ENCODE assay signal across 9 cellular contexts in the genomic region with DNA sequence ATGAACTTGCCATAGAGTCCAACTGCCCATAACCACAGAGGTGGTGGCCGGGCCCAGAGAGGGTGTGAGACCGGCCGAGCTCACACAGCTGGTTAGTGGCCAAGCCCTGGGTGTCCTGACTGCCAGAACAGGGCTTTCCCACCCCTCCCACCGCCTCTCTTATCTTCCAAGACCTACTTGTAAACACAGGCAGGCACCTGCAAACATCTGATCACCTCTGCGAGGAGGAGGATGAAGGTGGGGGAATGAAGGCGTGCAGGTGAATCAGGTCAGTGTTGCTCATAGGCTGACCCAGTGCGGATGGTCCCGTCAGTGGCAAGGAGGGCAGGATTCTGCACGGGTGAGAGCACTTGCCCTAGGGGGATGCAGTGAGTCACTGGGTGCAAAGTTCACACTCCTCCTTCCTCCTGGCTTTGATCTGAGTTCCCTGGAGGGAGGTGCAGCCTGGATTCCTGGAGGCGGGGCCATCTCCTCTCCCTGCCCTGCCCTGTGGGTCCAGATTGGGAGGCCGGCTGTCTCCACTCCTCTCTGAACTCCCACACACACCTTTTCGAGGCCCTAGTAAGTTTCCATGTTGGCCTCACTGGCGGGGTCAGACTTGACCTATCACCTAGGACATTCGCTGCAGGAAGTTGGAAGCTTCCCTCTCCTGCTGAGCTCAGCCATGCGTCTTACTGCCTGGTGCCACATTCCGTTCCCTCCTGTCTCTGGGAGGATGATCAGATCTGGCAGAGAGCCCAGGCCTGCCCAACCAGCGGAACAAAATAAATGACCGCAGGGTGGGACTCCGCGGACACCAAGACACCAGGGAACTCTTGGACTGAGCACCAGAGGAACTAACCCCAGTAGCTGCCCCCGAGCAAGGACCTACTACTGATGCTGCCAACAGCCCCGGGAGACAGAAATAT. TPM values are rescaled to one million over a fixed set of nuclear protein-coding genes. Genes with fewer than 3 reads are reported as not detected.
DNase-seq lines count a peak whose midpoint lies in the region; ATAC-seq and TF ChIP-seq lines count a peak whose summit lies in the region.
"Had no signal": no experiment of that assay in that cellular context is flagged by ENCODE, and none has a peak within 500 bp of the region (broad histone marks: within the 10 kb centered on the region; RNA-seq: fewer than 3 reads in every experiment).

No MANE protein-coding gene starts in this region.

- no peak overlapping the region for H3K4me3 Mint-ChIP-seq in stimulated activated naive B cell treated with anti-CD40 and anti-IgM and Interleukin-4, amounts not matched to agents 10 μg/mL and 1 μg/mL and 100 μg/mL, for 72 hours

- DNase-seq in HFF-Myc (ENCODE audit: extremely low read depth, low read depth) (peak; percentile 52), SW 1271 (lab: John Stamatoyannopoulos, UW) (peak; percentile 80 to 93), left ventricle myocardium superior (peak; percentile 33), NCI-H187 (lab: John Stamatoyannopoulos, UW) (no peak), mesenteric fat pad (ENCODE audit: low spot score) (no peak), GDM1 (lab: John Stamatoyannopoulos, UW) (no peak), erythroblast (lab: John Stamatoyannopoulos, UW) (no peak)
- DNase-seq in stimulated activated naive B cell treated with anti-CD40 and anti-IgM and Interleukin-4, amounts not matched to agents 10 μg/mL and 1 μg/mL and 100 μg/mL, for 72 hours: no peak

- H3K27ac Mint-ChIP-seq in stimulated activated naive B cell treated with anti-CD40 and anti-IgM and Interleukin-4, amounts not matched to agents 10 μg/mL and 1 μg/mL and 100 μg/mL, for 72 hours: peak overlapping the region; percentile 47

- TF ChIP-seq POLR2A in erythroblast (IDR thresholded peaks at IDR 0.05; ENCODE audit: low read length): no peak

- peaks cover 12 to 30% of the 10 kb centered on the region in 2 donors for H3K4me1 Mint-ChIP-seq in stimulated activated naive B cell treated with anti-CD40 and anti-IgM and Interleukin-4, amounts not matched to agents 10 μg/mL and 1 μg/mL and 100 μg/mL, for 72 hours

- intact Hi-C loops in left ventricle myocardium superior (cut with micrococcal nuclease): loop anchor here (10.0 kb wide), 1 partner anchor 195 kb away; no protein-coding TSS in a partner anchor

- H3K4me3 ChIP-seq in HFF-Myc (replicated peaks; ENCODE audit: low read depth, low read length): no peak overlapping the region
- H3K4me3 ChIP-seq: gastrocnemius medialis had no signal

- peaks cover 17 to 24% of the 10 kb centered on the region in 2 donors for H3K27me3 Mint-ChIP-seq in stimulated activated naive B cell treated with anti-CD40 and anti-IgM and Interleukin-4, amounts not matched to agents 10 μg/mL and 1 μg/mL and 100 μg/mL, for 72 hours

- H3K9me3 Mint-ChIP-seq in stimulated activated naive B cell treated with anti-CD40 and anti-IgM and Interleukin-4, amounts not matched to agents 10 μg/mL and 1 μg/mL and 100 μg/mL, for 72 hours: no peaks in the 10 kb centered on the region

- no peak for TF ChIP-seq CTCF in HFF-Myc (IDR thresholded peaks at IDR 0.05; ENCODE audit: low read depth, low read length, missing control alignments)

- no peaks in the 10 kb centered on the region for H3K36me3 Mint-ChIP-seq in stimulated activated naive B cell treated with anti-CD40 and anti-IgM and Interleukin-4, amounts not matched to agents 10 μg/mL and 1 μg/mL and 100 μg/mL, for 72 hours

- ATAC-seq in left ventricle myocardium superior: peak; percentile 42
- ATAC-seq in stimulated activated naive B cell treated with anti-CD40 and anti-IgM and Interleukin-4, amounts not matched to agents 10 μg/mL and 1 μg/mL and 100 μg/mL, for 72 hours (replicated peaks): no peak

RNA-seq across cellular contexts. Expression of a gene that starts 7.3 kb away (rescaled TPM):
- 6.0 TPM for total RNA-seq in left ventricle myocardium superior
- total RNA-seq in mesenteric fat pad: 1.3 TPM

RNA-seq across cellular contexts. Expression of a gene that starts 41.6 kb away (rescaled TPM):
- total RNA-seq in left ventricle myocardium superior (100 TPM), mesenteric fat pad (34.5 TPM)

RNA-seq across cellular contexts. Expression of a gene that starts 47.3 kb away (rescaled TPM):
- 20.5 TPM for total RNA-seq in left ventricle myocardium superior
- 92.0 TPM for total RNA-seq in mesenteric fat pad

RNA-seq across cellular contexts. Expression of a gene that starts 57.9 kb away (rescaled TPM):
- total RNA-seq in left ventricle myocardium superior (not detected), mesenteric fat pad (not detected)

Comparison
In these comparisons a context has a peak if more than half of its experiments do, and no peak if none do; other contexts are left out.
1. DNase-seq: peak in HFF-Myc (single experiment), SW 1271 (2 of 2) and left ventricle myocardium superior (single experiment); none in stimulated activated naive B cell treated with anti-CD40 and anti-IgM and Interleukin-4, amounts not matched to agents 10 μg/mL and 1 μg/mL and 100 μg/mL, for 72 hours (single experiment), NCI-H187 (0 of 2), mesenteric fat pad (single experiment), GDM1 (single experiment) and erythroblast (0 of 2).